Comparison of ENCODE assay signal across 8 cellular contexts in genomic region chr20:16476032-16476431, GRCh38.
DNase-seq lines count a peak whose midpoint lies in the region; ATAC-seq and TF ChIP-seq lines count a peak whose summit lies in the region.

No MANE protein-coding gene starts in this region.

- H3K27me3 ChIP-seq in esophagus muscularis mucosa: no peaks in the 10 kb centered on the region

- H3K9me3 Mint-ChIP-seq in nephron progenitor cell: no peaks in the 10 kb centered on the region

- no peak overlapping the region for H3K27ac Mint-ChIP-seq in nephron progenitor cell

- peak; percentile 71 for DNase-seq in CD1c-positive myeloid dendritic cell (ENCODE audit: extremely low spot score)
- DNase-seq in Kasumi-1 (lab: John Stamatoyannopoulos, UW): peak; percentile 76 to 83
- peak; percentile 78 for DNase-seq in RKO (ENCODE audit: low spot score)
- DNase-seq in esophagus muscularis mucosa (ENCODE audit: extremely low spot score): no peak
- DNase-seq in nephron progenitor cell: no peak
- DNase-seq in UCSD-AML1 (lab: John Stamatoyannopoulos, UW; ENCODE audit: unreplicated experiment): no peak
- no peak for DNase-seq in stimulated activated CD4-positive, alpha-beta T cell treated with anti-CD3 and anti-CD28 coated beads, Interleukin-15, amount 100 ng/mL, for 24 hours

- peaks cover 12% of the 10 kb centered on the region for H3K4me1 Mint-ChIP-seq in nephron progenitor cell

- H3K9me3 ChIP-seq in esophagus muscularis mucosa: no peaks in the 10 kb centered on the region

- no peak overlapping the region for H3K4me3 ChIP-seq in esophagus muscularis mucosa

- peaks cover 5 to 19% (median 13%) of the 10 kb centered on the region in 4 donors for H3K4me1 ChIP-seq in esophagus muscularis mucosa

- H3K36me3 Mint-ChIP-seq in nephron progenitor cell (ENCODE audit: low read depth): peaks cover 19% of the 10 kb centered on the region

- TF ChIP-seq CTCF in esophagus muscularis mucosa (IDR thresholded peaks at IDR 0.05) (peak; percentile 54 to 71 (median 61)), nephron progenitor cell (IDR thresholded peaks at IDR 0.05) (peak; percentile 77)

- TF ChIP-seq EP300 in esophagus muscularis mucosa (IDR thresholded peaks at IDR 0.05): no peak

- H3K27ac ChIP-seq in esophagus muscularis mucosa (replicated peaks in 1 of 4): no peak overlapping the region

- intact Hi-C loops in esophagus muscularis mucosa (cut with DNase I): no loop called here

- peak; percentile 59 for ATAC-seq in GM19043 (IDR thresholded peaks at IDR 0.05; ENCODE audit: low read depth, unreplicated experiment)

- H3K36me3 ChIP-seq in esophagus muscularis mucosa: peaks cover 0 to 9% (median 0%) of the 10 kb centered on the region in 4 donors

- WGBS in esophagus muscularis mucosa: 16% methylated on average over 3 of the region's 3 CpGs

- no peak overlapping the region for H3K4me3 Mint-ChIP-seq in nephron progenitor cell

- no peak for TF ChIP-seq POLR2A in esophagus muscularis mucosa (IDR thresholded peaks at IDR 0.05; ENCODE audit: low read depth)

- H3K27me3 Mint-ChIP-seq in nephron progenitor cell (ENCODE audit: low read depth, poor library complexity): no peaks in the 10 kb centered on the region

Comparison
In these comparisons a context has a peak if more than half of its experiments do, and no peak if none do; other contexts are left out.
1. DNase-seq: peak in CD1c-positive myeloid dendritic cell (single experiment), Kasumi-1 (2 of 2) and RKO (single experiment); none in esophagus muscularis mucosa (single experiment), nephron progenitor cell (single experiment), UCSD-AML1 (single experiment) and stimulated activated CD4-positive, alpha-beta T cell treated with anti-CD3 and anti-CD28 coated beads, Interleukin-15, amount 100 ng/mL, for 24 hours (single experiment).